Comparison of ENCODE assay signal across 33 cellular contexts in genomic region chr16:86186361-86186760, GRCh38.
A peak's percentile ranks its signal among the peaks of the same experiment; 100 is the strongest.
DNase-seq lines count a peak whose midpoint lies in the region; ATAC-seq and TF ChIP-seq lines count a peak whose summit lies in the region.
"Had no signal": no experiment of that assay in that cellular context is flagged by ENCODE, and none has a peak within 500 bp of the region (broad histone marks: within the 10 kb centered on the region; RNA-seq: fewer than 3 reads in every experiment).

No MANE protein-coding gene starts in this region.

- DNase-seq in left lung: no peak
- DNase-seq in lower lobe of right lung: no peak
- no peak for DNase-seq in upper lobe of left lung
- no peak for DNase-seq in upper lobe of right lung
- DNase-seq in glomerular visceral epithelial cell (ENCODE audit: extremely low spot score): no peak
- DNase-seq in H4 (ENCODE audit: low spot score): no peak
- DNase-seq in epidermal melanocyte (ENCODE audit: insufficient read length, low spot score): no peak
- DNase-seq: 8988T; ACHN; AML-193; BE2C; C1 segment of cervical spinal cord; Caco-2; Calu3; CD4-positive, alpha-beta memory T cell; CD4-positive, alpha-beta T cell; CD4-positive, CD25-positive, alpha-beta regulatory T cell; CD8-positive, alpha-beta memory T cell; CD8-positive, alpha-beta T cell; COR-L47; DMS 273 treated with DMSO at 0.1 percent for 48 hours; DMS153; DMS53; DMS79; DMS79 treated with DMSO at 0.1 percent for 48 hours; DND-41; EL had no signal

- H3K27ac ChIP-seq in left lung: peak overlapping the region; percentile 53 to 57
- peak overlapping the region; percentile 77 for H3K27ac ChIP-seq in lower lobe of right lung
- H3K27ac ChIP-seq in upper lobe of left lung: peak overlapping the region; percentile 77 to 88 (median 78)
- H3K27ac ChIP-seq in upper lobe of right lung: peak overlapping the region; percentile 47
- H3K27ac ChIP-seq: 22Rv1; A549; BLaER1; BLaER1 treated with 17β-estradiol and CSF1 and Interleukin-3, amounts not matched to agents 10 nM and 100 nM; C4-2B had no signal

- intact Hi-C loops in left lung (cut with DNase I): no loop called here
- intact Hi-C loops in lower lobe of right lung (cut with DNase I): no loop called here
- intact Hi-C loops in upper lobe of right lung (cut with DNase I): no loop called here

- no peak for TF ChIP-seq POLR2A in upper lobe of left lung (IDR thresholded peaks at IDR 0.05)

- H3K4me1 ChIP-seq in left lung (no peaks in the 10 kb centered on the region), lower lobe of right lung (peaks cover 5% of the 10 kb centered on the region), upper lobe of left lung (peaks cover 0 to 20% (median 15%) of the 10 kb centered on the region in 4 donors), upper lobe of right lung (no peaks in the 10 kb centered on the region)
- H3K4me1 ChIP-seq: A549, BE2C, BLaER1, Caco-2 had no signal

- TF ChIP-seq CTCF in left lung (IDR thresholded peaks at IDR 0.05) (no peak), lower lobe of right lung (IDR thresholded peaks at IDR 0.05) (no peak), upper lobe of left lung (IDR thresholded peaks at IDR 0.05) (no peak), upper lobe of right lung (IDR thresholded peaks at IDR 0.05) (no peak)

- WGBS in upper lobe of left lung, 2 donors: 50 to 62% methylated on average over 12 of the region's 12 CpGs

- H3K27me3 ChIP-seq in left lung: peaks cover 0 to 37% of the 10 kb centered on the region in 2 donors
- H3K27me3 ChIP-seq in lower lobe of right lung (ENCODE audit: low read depth): peaks cover 9% of the 10 kb centered on the region
- H3K27me3 ChIP-seq in upper lobe of left lung: no peaks in the 10 kb centered on the region
- peaks cover 15% of the 10 kb centered on the region for H3K27me3 ChIP-seq in upper lobe of right lung
- H3K27me3 ChIP-seq: BLaER1; BLaER1 treated with 17β-estradiol and CSF1 and Interleukin-3, amounts not matched to agents 10 nM and 100 nM had no signal

- ATAC-seq in left lung: no peak
- peak; percentile 21 to 48 for ATAC-seq in lower lobe of right lung
- no peak for ATAC-seq in upper lobe of left lung (ENCODE audit: low FRiP score in 2 of 2)
- peak; percentile 45 for ATAC-seq in upper lobe of right lung
- no peak for ATAC-seq in HG02798 (IDR thresholded peaks at IDR 0.05; ENCODE audit: poor library complexity, unreplicated experiment)
- ATAC-seq: A549; CD8-positive, alpha-beta T cell had no signal

- no peaks in the 10 kb centered on the region for H3K36me3 ChIP-seq in left lung
- no peaks in the 10 kb centered on the region for H3K36me3 ChIP-seq in lower lobe of right lung
- H3K36me3 ChIP-seq in upper lobe of left lung: no peaks in the 10 kb centered on the region
- H3K36me3 ChIP-seq in upper lobe of right lung: no peaks in the 10 kb centered on the region
- H3K36me3 ChIP-seq: BE2C; BLaER1; BLaER1 treated with 17β-estradiol and CSF1 and Interleukin-3, amounts not matched to agents 10 nM and 100 nM had no signal

- TF ChIP-seq EP300 in upper lobe of left lung (IDR thresholded peaks at IDR 0.05): peak in 2 of 4 donors; percentile 82 to 85

- H3K4me3 ChIP-seq in left lung (no peak overlapping the region), lower lobe of right lung (no peak overlapping the region), upper lobe of left lung (no peak overlapping the region), upper lobe of right lung (no peak overlapping the region)
- H3K4me3 ChIP-seq: A549; BLaER1; BLaER1 treated with 17β-estradiol and CSF1 and Interleukin-3, amounts not matched to agents 10 nM and 100 nM had no signal

- H3K9me3 ChIP-seq in left lung (no peaks in the 10 kb centered on the region), lower lobe of right lung (no peaks in the 10 kb centered on the region), upper lobe of left lung (no peaks in the 10 kb centered on the region), upper lobe of right lung (no peaks in the 10 kb centered on the region)
- H3K9me3 ChIP-seq: A549, BE2C, Caco-2 had no signal

Comparison
In these comparisons a context has a peak if more than half of its experiments do, and no peak if none do; other contexts are left out.
1. ATAC-seq: peak in lower lobe of right lung (2 of 2) and upper lobe of right lung (single experiment); none in left lung (single experiment), upper lobe of left lung (0 of 2) and HG02798 (single experiment).
2. Peak in every context shown above with its lines, with median percentiles within 50 percentile points of each other: H3K27ac ChIP-seq.